Comparison of ENCODE assay signal across 1 cellular context in genomic region chr9:89730715-89731114, GRCh38.
TF ChIP-seq lines count a peak whose summit lies in the region.

No MANE protein-coding gene starts in this region.

TF ChIP-seq in HepG2, 621 proteins besides CTCF, POLR2A, EP300 and RAD21 (continued from another document):
- TF ChIP-seq, protein P1, sequence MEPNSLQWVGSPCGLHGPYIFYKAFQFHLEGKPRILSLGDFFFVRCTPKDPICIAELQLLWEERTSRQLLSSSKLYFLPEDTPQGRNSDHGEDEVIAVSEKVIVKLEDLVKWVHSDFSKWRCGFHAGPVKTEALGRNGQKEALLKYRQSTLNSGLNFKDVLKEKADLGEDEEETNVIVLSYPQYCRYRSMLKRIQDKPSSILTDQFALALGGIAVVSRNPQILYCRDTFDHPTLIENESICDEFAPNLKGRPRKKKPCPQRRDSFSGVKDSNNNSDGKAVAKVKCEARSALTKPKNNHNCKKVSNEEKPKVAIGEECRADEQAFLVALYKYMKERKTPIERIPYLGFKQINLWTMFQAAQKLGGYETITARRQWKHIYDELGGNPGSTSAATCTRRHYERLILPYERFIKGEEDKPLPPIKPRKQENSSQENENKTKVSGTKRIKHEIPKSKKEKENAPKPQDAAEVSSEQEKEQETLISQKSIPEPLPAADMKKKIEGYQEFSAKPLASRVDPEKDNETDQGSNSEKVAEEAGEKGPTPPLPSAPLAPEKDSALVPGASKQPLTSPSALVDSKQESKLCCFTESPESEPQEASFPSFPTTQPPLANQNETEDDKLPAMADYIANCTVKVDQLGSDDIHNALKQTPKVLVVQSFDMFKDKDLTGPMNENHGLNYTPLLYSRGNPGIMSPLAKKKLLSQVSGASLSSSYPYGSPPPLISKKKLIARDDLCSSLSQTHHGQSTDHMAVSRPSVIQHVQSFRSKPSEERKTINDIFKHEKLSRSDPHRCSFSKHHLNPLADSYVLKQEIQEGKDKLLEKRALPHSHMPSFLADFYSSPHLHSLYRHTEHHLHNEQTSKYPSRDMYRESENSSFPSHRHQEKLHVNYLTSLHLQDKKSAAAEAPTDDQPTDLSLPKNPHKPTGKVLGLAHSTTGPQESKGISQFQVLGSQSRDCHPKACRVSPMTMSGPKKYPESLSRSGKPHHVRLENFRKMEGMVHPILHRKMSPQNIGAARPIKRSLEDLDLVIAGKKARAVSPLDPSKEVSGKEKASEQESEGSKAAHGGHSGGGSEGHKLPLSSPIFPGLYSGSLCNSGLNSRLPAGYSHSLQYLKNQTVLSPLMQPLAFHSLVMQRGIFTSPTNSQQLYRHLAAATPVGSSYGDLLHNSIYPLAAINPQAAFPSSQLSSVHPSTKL (CRISPR knock-in tag; IDR thresholded peaks at IDR 0.05), result peak; percentile 38; the same call in 1 of the 2 replicates
- TF ChIP-seq, protein P2, sequence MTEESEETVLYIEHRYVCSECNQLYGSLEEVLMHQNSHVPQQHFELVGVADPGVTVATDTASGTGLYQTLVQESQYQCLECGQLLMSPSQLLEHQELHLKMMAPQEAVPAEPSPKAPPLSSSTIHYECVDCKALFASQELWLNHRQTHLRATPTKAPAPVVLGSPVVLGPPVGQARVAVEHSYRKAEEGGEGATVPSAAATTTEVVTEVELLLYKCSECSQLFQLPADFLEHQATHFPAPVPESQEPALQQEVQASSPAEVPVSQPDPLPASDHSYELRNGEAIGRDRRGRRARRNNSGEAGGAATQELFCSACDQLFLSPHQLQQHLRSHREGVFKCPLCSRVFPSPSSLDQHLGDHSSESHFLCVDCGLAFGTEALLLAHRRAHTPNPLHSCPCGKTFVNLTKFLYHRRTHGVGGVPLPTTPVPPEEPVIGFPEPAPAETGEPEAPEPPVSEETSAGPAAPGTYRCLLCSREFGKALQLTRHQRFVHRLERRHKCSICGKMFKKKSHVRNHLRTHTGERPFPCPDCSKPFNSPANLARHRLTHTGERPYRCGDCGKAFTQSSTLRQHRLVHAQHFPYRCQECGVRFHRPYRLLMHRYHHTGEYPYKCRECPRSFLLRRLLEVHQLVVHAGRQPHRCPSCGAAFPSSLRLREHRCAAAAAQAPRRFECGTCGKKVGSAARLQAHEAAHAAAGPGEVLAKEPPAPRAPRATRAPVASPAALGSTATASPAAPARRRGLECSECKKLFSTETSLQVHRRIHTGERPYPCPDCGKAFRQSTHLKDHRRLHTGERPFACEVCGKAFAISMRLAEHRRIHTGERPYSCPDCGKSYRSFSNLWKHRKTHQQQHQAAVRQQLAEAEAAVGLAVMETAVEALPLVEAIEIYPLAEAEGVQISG (CRISPR knock-in tag; IDR thresholded peaks at IDR 0.05), result peak; percentile 38; the same call in 1 of the 2 replicates
- 0 out of 2 replicates have a peak, but pooled peaks have one; percentile 21 for TF ChIP-seq BCL6 (CRISPR knock-in tag; IDR thresholded peaks at IDR 0.05)
- peak; percentile 14; the same call in 1 of the 3 replicates for TF ChIP-seq MXI1 (IDR thresholded peaks at IDR 0.05; ENCODE audit: borderline replicate concordance, low read depth, low read length)
- no peak for TF ChIP-seq PRMT3 (CRISPR knock-in tag; IDR thresholded peaks at IDR 0.05; ENCODE audit: borderline replicate concordance, low read depth)
- TF ChIP-seq, protein P3, sequence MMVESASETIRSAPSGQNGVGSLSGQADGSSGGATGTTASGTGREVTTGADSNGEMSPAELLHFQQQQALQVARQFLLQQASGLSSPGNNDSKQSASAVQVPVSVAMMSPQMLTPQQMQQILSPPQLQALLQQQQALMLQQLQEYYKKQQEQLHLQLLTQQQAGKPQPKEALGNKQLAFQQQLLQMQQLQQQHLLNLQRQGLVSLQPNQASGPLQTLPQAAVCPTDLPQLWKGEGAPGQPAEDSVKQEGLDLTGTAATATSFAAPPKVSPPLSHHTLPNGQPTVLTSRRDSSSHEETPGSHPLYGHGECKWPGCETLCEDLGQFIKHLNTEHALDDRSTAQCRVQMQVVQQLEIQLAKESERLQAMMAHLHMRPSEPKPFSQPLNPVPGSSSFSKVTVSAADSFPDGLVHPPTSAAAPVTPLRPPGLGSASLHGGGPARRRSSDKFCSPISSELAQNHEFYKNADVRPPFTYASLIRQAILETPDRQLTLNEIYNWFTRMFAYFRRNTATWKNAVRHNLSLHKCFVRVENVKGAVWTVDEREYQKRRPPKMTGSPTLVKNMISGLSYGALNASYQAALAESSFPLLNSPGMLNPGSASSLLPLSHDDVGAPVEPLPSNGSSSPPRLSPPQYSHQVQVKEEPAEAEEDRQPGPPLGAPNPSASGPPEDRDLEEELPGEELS (CRISPR knock-in tag; IDR thresholded peaks at IDR 0.05), result 0 out of 2 replicates have a peak, but pooled peaks have one; percentile 32
- no peak for TF ChIP-seq ZNF292 (CRISPR knock-in tag; IDR thresholded peaks at IDR 0.05; ENCODE audit: borderline replicate concordance, low read depth)
- TF ChIP-seq, protein P4, sequence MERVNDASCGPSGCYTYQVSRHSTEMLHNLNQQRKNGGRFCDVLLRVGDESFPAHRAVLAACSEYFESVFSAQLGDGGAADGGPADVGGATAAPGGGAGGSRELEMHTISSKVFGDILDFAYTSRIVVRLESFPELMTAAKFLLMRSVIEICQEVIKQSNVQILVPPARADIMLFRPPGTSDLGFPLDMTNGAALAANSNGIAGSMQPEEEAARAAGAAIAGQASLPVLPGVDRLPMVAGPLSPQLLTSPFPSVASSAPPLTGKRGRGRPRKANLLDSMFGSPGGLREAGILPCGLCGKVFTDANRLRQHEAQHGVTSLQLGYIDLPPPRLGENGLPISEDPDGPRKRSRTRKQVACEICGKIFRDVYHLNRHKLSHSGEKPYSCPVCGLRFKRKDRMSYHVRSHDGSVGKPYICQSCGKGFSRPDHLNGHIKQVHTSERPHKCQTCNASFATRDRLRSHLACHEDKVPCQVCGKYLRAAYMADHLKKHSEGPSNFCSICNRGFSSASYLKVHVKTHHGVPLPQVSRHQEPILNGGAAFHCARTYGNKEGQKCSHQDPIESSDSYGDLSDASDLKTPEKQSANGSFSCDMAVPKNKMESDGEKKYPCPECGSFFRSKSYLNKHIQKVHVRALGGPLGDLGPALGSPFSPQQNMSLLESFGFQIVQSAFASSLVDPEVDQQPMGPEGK (CRISPR knock-in tag; IDR thresholded peaks at IDR 0.05), result 0 out of 2 replicates have a peak, but pooled peaks have one; percentile 15
- no peak for TF ChIP-seq ZNF737 (CRISPR knock-in tag; IDR thresholded peaks at IDR 0.05; ENCODE audit: borderline replicate concordance)
- TF ChIP-seq HDAC1 (CRISPR knock-in tag; IDR thresholded peaks at IDR 0.05), result peak; percentile 33; the same call in 1 of the 2 replicates
- 0 out of 2 replicates have a peak, but pooled peaks have one; percentile 17 for TF ChIP-seq GATAD2A (CRISPR knock-in tag; IDR thresholded peaks at IDR 0.05)
- peak; percentile 52; the same call in 1 of the 2 replicates for TF ChIP-seq FOXA3 (CRISPR knock-in tag; IDR thresholded peaks at IDR 0.05)
